Comparison of ENCODE assay signal across 1 cellular context in the genomic region with DNA sequence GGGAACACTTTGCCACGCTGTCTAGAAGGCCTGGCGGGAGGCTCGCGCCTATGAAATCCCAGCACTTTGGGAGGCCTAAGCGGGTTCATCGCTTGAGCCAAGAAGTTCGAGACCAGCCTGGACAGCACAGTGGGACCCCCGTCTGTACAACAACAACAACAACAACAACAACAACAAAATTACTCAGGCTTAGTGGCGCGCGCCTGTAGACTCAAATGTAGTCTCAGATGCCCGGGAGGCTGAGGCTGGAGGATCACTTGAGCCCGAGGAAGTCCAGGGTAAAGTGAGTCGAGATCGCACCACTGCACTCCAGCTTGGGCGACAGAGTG.
TF ChIP-seq lines count a peak whose summit lies in the region.

No MANE protein-coding gene starts in this region.

TF ChIP-seq in HepG2, 621 proteins besides CTCF, POLR2A, EP300 and RAD21 (continued from another document):
- TF ChIP-seq, protein P1, sequence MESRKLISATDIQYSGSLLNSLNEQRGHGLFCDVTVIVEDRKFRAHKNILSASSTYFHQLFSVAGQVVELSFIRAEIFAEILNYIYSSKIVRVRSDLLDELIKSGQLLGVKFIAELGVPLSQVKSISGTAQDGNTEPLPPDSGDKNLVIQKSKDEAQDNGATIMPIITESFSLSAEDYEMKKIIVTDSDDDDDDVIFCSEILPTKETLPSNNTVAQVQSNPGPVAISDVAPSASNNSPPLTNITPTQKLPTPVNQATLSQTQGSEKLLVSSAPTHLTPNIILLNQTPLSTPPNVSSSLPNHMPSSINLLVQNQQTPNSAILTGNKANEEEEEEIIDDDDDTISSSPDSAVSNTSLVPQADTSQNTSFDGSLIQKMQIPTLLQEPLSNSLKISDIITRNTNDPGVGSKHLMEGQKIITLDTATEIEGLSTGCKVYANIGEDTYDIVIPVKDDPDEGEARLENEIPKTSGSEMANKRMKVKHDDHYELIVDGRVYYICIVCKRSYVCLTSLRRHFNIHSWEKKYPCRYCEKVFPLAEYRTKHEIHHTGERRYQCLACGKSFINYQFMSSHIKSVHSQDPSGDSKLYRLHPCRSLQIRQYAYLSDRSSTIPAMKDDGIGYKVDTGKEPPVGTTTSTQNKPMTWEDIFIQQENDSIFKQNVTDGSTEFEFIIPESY (CRISPR knock-in tag; IDR thresholded peaks at IDR 0.05), result no peak
